ENCODE assay signal across 1 cellular context in genomic region chr3:129003578-129004112, GRCh38.
TF ChIP-seq lines count a peak whose summit lies in the region.

No MANE protein-coding gene starts in this region.

TF ChIP-seq in GM12878, 131 proteins besides CTCF, POLR2A, EP300 and RAD21:
- TF ChIP-seq RFX5 (IDR thresholded peaks at IDR 0.05; ENCODE audit: low read depth, low read length) = no peak
- TF ChIP-seq MYC (IDR thresholded peaks at IDR 0.05; ENCODE audit: insufficient read depth, insufficient read length, insufficient replicate concordance, low read length, severe bottlenecking) = no peak
- TF ChIP-seq JUND (IDR thresholded peaks at IDR 0.05; ENCODE audit: low read depth, low read length) = no peak
